In the genomic region with DNA sequence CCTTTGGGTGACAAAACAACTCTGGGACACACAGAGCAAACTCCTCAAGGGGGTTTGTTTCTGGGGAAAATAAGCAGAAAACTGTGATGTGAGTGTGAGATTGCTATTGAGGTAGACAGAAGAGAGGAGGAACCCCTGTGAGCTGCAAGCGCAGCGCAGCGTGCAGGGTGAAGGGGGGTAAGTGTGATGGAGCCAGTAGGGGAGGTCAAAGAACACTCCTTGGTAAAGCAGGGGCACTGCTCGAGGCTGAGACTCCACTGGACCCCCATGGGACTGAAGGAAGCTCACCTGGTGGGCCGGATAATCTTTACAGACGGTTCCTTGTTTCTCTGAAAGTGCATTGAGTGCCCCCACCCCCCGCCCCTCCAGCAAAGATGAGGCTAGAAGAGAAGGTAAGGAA, we compare ENCODE assay signal across 1 cellular context.
TF ChIP-seq lines count a peak whose summit lies in the region.

No MANE protein-coding gene starts in this region.

TF ChIP-seq in IMR-90, 13 proteins besides CTCF, POLR2A, EP300 and RAD21:
- TF ChIP-seq, protein P1, sequence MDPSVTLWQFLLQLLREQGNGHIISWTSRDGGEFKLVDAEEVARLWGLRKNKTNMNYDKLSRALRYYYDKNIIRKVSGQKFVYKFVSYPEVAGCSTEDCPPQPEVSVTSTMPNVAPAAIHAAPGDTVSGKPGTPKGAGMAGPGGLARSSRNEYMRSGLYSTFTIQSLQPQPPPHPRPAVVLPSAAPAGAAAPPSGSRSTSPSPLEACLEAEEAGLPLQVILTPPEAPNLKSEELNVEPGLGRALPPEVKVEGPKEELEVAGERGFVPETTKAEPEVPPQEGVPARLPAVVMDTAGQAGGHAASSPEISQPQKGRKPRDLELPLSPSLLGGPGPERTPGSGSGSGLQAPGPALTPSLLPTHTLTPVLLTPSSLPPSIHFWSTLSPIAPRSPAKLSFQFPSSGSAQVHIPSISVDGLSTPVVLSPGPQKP (IDR thresholded peaks at IDR 0.05; ENCODE audit: borderline replicate concordance, low read depth, low read length): no peak
- no peak for TF ChIP-seq CEBPB (IDR thresholded peaks at IDR 0.05; ENCODE audit: low read depth, low read length)
- no peak for TF ChIP-seq BHLHE40 (IDR thresholded peaks at IDR 0.05; ENCODE audit: low read depth, low read length)
- no peak for TF ChIP-seq NFE2L2 (IDR thresholded peaks at IDR 0.05; ENCODE audit: low read depth, low read length)
